ENCODE assay signal across 19 cellular contexts in the genomic region with DNA sequence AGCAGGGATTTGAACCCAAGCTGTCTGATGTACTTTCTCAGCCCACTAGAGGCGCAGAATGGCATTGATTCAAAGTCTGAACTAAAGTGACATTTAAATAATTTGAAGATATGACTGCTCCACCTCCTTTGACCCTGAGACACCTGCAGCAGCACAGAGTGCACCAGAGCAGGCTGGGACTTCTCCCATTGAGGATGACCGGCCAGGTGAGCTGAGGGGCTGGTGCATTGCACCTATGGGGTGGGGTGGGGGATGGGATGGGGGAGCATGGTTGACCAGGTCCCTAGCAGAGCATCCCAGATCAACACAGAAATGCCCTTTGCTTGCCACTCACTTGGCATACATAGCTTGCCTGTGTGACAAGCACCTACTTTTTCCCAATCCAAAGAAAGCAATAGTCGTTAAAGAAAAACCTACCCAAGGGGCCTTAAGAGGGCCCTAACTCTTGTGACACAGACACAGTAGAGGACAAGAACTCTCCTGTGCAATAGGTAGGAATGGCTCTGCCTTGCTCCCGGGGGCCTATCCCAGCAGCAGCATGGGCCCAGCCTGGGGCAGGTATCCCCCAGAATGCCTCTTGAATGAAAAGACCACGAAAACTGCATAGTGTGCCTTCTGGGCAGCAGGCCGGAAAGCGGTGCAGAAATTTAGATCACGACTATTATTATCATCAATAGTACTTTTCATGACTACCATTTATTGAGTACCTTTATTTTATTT. TPM values are rescaled to one million over a fixed set of nuclear protein-coding genes. Genes with fewer than 3 reads are reported as not detected.
DNase-seq lines count a peak whose midpoint lies in the region; ATAC-seq and TF ChIP-seq lines count a peak whose summit lies in the region.
"Had no signal": no experiment of that assay in that cellular context is flagged by ENCODE, and none has a peak within 500 bp of the region (broad histone marks: within the 10 kb centered on the region; RNA-seq: fewer than 3 reads in every experiment).

No MANE protein-coding gene starts in this region.

- H3K27ac Mint-ChIP-seq in stimulated activated naive CD8-positive, alpha-beta T cell treated with anti-CD3 and anti-CD28 coated beads, Interleukin-15, amount 100 ng/mL, for 72 hours = no peak overlapping the region

- DNase-seq in breast epithelium (ENCODE audit: low spot score in 2 of 2) = no peak
- DNase-seq in mammary epithelial cell = no peak
- no peak for DNase-seq in brain microvascular endothelial cell
- no peak for DNase-seq in prostate gland (ENCODE audit: low spot score)
- DNase-seq in stimulated activated naive CD4-positive, alpha-beta T cell (lab: John Stamatoyannopoulos, UW) = no peak
- no peak for DNase-seq in DMS79 (lab: John Stamatoyannopoulos, UW)
- DNase-seq in NOMO-1 treated with DMSO at 0.1 percent for 48 hours (lab: John Stamatoyannopoulos, UW; ENCODE audit: unreplicated experiment) = no peak
- DNase-seq in stimulated activated naive CD8-positive, alpha-beta T cell treated with anti-CD3 and anti-CD28 coated beads, Interleukin-15, amount 100 ng/mL, for 72 hours = no peak
- DNase-seq: 8988T; COR-L47; GM23248; NCI-H1436 treated with DMSO at 0.1 percent for 48 hours; NCI-H2081 treated with DMSO at 0.1 percent for 48 hours; NCI-H226; NCI-H526 treated with DMSO at 0.1 percent for 48 hours; NK-92 treated with Interleukin-12 subunit alpha and Interleukin-12 subunit beta, amount 100 ng/mL, for 24 hours; PC-9; Right ventricle myocardium superior had no signal

- H3K9me3 ChIP-seq in breast epithelium (no peaks in the 10 kb centered on the region), mammary epithelial cell (replicated peaks; ENCODE audit: insufficient read depth, low read length) (no peaks in the 10 kb centered on the region), prostate gland (no peaks in the 10 kb centered on the region)
- H3K9me3 ChIP-seq: BLaER1 had no signal

- no peaks in the 10 kb centered on the region for H3K9me3 Mint-ChIP-seq in stimulated activated naive CD8-positive, alpha-beta T cell treated with anti-CD3 and anti-CD28 coated beads, Interleukin-15, amount 100 ng/mL, for 72 hours

- H3K4me1 ChIP-seq in breast epithelium (peaks cover 7 to 23% of the 10 kb centered on the region in 2 donors), mammary epithelial cell (ENCODE audit: insufficient read depth, low read length) (peaks cover 21% of the 10 kb centered on the region), prostate gland (replicated peaks) (peaks cover 6% of the 10 kb centered on the region)

- H3K4me1 Mint-ChIP-seq in stimulated activated naive CD8-positive, alpha-beta T cell treated with anti-CD3 and anti-CD28 coated beads, Interleukin-15, amount 100 ng/mL, for 72 hours = peaks cover 23% of the 10 kb centered on the region

- intact Hi-C loops in breast epithelium (cut with DNase I; ENCODE audit: low total_unique reads) = no loop called here
- intact Hi-C loops in mammary epithelial cell (cut with micrococcal nuclease) = no loop called here
- intact Hi-C loops in prostate gland (cut with DNase I) = no loop called here

- TF ChIP-seq CTCF in breast epithelium (IDR thresholded peaks at IDR 0.05) = no peak
- no peak for TF ChIP-seq CTCF in mammary epithelial cell (conservative IDR thresholded peaks at IDR 0.05 in 1 of 2, IDR thresholded peaks at IDR 0.05 in 1 of 2; ENCODE audit: extremely low read depth in 1 of 2, insufficient read depth in 1 of 2, low read depth in 1 of 2, low read length in 2 of 2)
- TF ChIP-seq CTCF in brain microvascular endothelial cell (IDR thresholded peaks at IDR 0.05; ENCODE audit: low read depth, low read length, missing control alignments) = peak; percentile 21
- no peak for TF ChIP-seq CTCF in prostate gland (IDR thresholded peaks at IDR 0.05)

- peak overlapping the region; percentile 8 to 98 (median 90) for H3K4me3 ChIP-seq in breast epithelium
- H3K4me3 ChIP-seq in mammary epithelial cell (replicated peaks in 1 of 3; ENCODE audit: insufficient read depth in 1 of 3, low read depth in 2 of 3, low read length in 3 of 3) = no peak overlapping the region
- no peak overlapping the region for H3K4me3 ChIP-seq in brain microvascular endothelial cell (ENCODE audit: low read depth, low read length)
- no peak overlapping the region for H3K4me3 ChIP-seq in prostate gland
- H3K4me3 ChIP-seq: BLaER1, GM23248, PC-9 had no signal

- H3K27me3 ChIP-seq in breast epithelium (no peaks in the 10 kb centered on the region), mammary epithelial cell (ENCODE audit: insufficient read depth, low read length) (peaks cover 3% of the 10 kb centered on the region), brain microvascular endothelial cell (replicated peaks) (no peaks in the 10 kb centered on the region), prostate gland (replicated peaks; ENCODE audit: insufficient read depth) (no peaks in the 10 kb centered on the region)
- H3K27me3 ChIP-seq: BLaER1 had no signal

- no peak overlapping the region for H3K4me3 Mint-ChIP-seq in stimulated activated naive CD8-positive, alpha-beta T cell treated with anti-CD3 and anti-CD28 coated beads, Interleukin-15, amount 100 ng/mL, for 72 hours

- no peak overlapping the region for H2AFZ ChIP-seq in mammary epithelial cell (ENCODE audit: low read depth, low read length)
- H2AFZ ChIP-seq: GM23248, PC-9 had no signal

- H3K36me3 ChIP-seq in breast epithelium (no peaks in the 10 kb centered on the region), mammary epithelial cell (ENCODE audit: insufficient read depth, low read length) (no peaks in the 10 kb centered on the region), brain microvascular endothelial cell (replicated peaks) (no peaks in the 10 kb centered on the region), prostate gland (no peaks in the 10 kb centered on the region)
- H3K36me3 ChIP-seq: BLaER1 had no signal

- 80% methylated on average over 8 of the region's 8 CpGs for WGBS in mammary epithelial cell (ENCODE audit: low coverage, missing lambda C conversion rate)
- whole genome bisulfite sequencing in prostate gland = 85% methylated on average over 8 of the region's 8 CpGs

- no peaks in the 10 kb centered on the region for H4K20me1 ChIP-seq in mammary epithelial cell (ENCODE audit: insufficient read depth, low read length)

- H3K79me2 ChIP-seq in mammary epithelial cell (ENCODE audit: insufficient read depth, low read length) = peaks cover 30% of the 10 kb centered on the region

- H3K4me2 ChIP-seq in mammary epithelial cell (ENCODE audit: insufficient read depth, low read depth, low read length) = no peak overlapping the region
- H3K4me2 ChIP-seq: PC-9 had no signal

- no peak overlapping the region for H3K9ac ChIP-seq in mammary epithelial cell (ENCODE audit: insufficient read depth, low read length)
- H3K9ac ChIP-seq: BLaER1, GM23248 had no signal

- BruUV-seq in mammary epithelial cell (replicated peaks; lab: Mats Ljungman, UMichigan) = no TSS peak

- CTCF ChIA-PET in mammary epithelial cell (lab: Charles Lee; ENCODE audit: low non-redundant PET) = interaction anchor here (0.5 kb wide), 1 partner anchor 11 kb away, joined by 3 read pairs; no protein-coding TSS in a partner anchor

- TF ChIP-seq POLR2A in breast epithelium (IDR thresholded peaks at IDR 0.05) = no peak
- no peak for TF ChIP-seq POLR2A in prostate gland (IDR thresholded peaks at IDR 0.05)

- H3K27ac ChIP-seq in breast epithelium (peak overlapping the region; percentile 77 to 78), mammary epithelial cell (ENCODE audit: insufficient read depth, low read depth, low read length) (no peak overlapping the region), brain microvascular endothelial cell (no peak overlapping the region), prostate gland (peak overlapping the region; percentile 58 to 64)
- H3K27ac ChIP-seq: BLaER1, GM23248, PC-9 had no signal

- no peak for ATAC-seq in stimulated activated naive CD8-positive, alpha-beta T cell treated with anti-CD3 and anti-CD28 coated beads, Interleukin-15, amount 100 ng/mL, for 72 hours

- H3K27me3 Mint-ChIP-seq in stimulated activated naive CD8-positive, alpha-beta T cell treated with anti-CD3 and anti-CD28 coated beads, Interleukin-15, amount 100 ng/mL, for 72 hours = peaks cover 70% of the 10 kb centered on the region

- in situ Hi-C loops in mammary epithelial cell (cut with MboI; ENCODE audit: low sequenced_read_pairs in 2 of 2) = no loop called here
- in situ Hi-C loops in brain microvascular endothelial cell (cut with HindIII; ENCODE audit: low pct_ligation_motif_present, low sequenced_read_pairs) = no loop called here

- dilution Hi-C loops in mammary epithelial cell (cut with HindIII; ENCODE audit: low sequenced_read_pairs) = no loop called here

RNA-seq across cellular contexts. Expression of gene SH3PXD2B, which starts 6.5 kb away (rescaled TPM):
- 100 to 1,000 TPM in 1 of 3 donors, 10 to 100 TPM in 2; 35.3 to 118 (median 43.9) TPM for total RNA-seq in breast epithelium
- total RNA-seq in mammary epithelial cell = 10 to 100 TPM; 19.2 to 25.1 TPM
- polyA plus RNA-seq in mammary epithelial cell = 14.1 TPM
- polyA minus RNA-seq in mammary epithelial cell = 33.7 TPM
- total RNA-seq in prostate gland = 10 to 100 TPM; 15.8 to 38.0 TPM

Comparison
In these comparisons a context has a peak if more than half of its experiments do, and no peak if none do; other contexts are left out.
1. H3K27ac ChIP-seq: peak in breast epithelium (2 of 2) and prostate gland (2 of 2); none in mammary epithelial cell (single experiment) and brain microvascular endothelial cell (single experiment).
2. H3K4me3 ChIP-seq: peak in breast epithelium (3 of 3); none in mammary epithelial cell (0 of 3), brain microvascular endothelial cell (single experiment) and prostate gland (0 of 2).